In genomic region chr2:230043461-230043860, GRCh38 we compare ENCODE assay signal across 29 cellular contexts.
"Had no signal": no experiment of that assay in that cellular context is flagged by ENCODE, and none has a peak within 500 bp of the region (broad histone marks: within the 10 kb centered on the region; RNA-seq: fewer than 3 reads in every experiment).

No MANE protein-coding gene starts in this region.

- H3K27me3 ChIP-seq: adrenal gland, body of pancreas, esophagus squamous epithelium had no signal

- H3K4me1 ChIP-seq: adrenal gland, body of pancreas had no signal

- H3K4me3 ChIP-seq: adrenal gland, body of pancreas, esophagus squamous epithelium had no signal

- FAIRE-seq: colon, frontal cortex had no signal

- H3K36me3 ChIP-seq: WERI-Rb-1 had no signal

- H3K9me3 ChIP-seq: adrenal gland, body of pancreas, esophagus squamous epithelium had no signal

- H3K27ac ChIP-seq: adrenal gland, body of pancreas, esophagus squamous epithelium, WERI-Rb-1 had no signal

- ATAC-seq: activated CD4-positive, CD25-positive, alpha-beta regulatory T cell treated with anti-CD3 and anti-CD28 coated beads, Interleukin-2, amount 50 U/mL, for 24 hours; activated CD8-positive, alpha-beta T cell treated with anti-CD3 and anti-CD28 coated beads for 36 hours; activated naive CD8-positive, alpha-beta T cell treated with anti-CD3 and anti-CD28 coated beads, Interleukin-2, amount 50 U/mL, for 24 hours; body of pancreas; effector memory CD8-positive, alpha-beta T cell; T-helper 17 cell had no signal

- DNase-seq: activated B cell treated with CpG ODN at 0.5 μM for 24 hours; activated CD4-positive, alpha-beta T cell treated with anti-CD3 and anti-CD28 coated beads for 48 hours; activated CD4-positive, alpha-beta T cell treated with anti-CD3 and anti-CD28 coated beads, Interleukin-2, amount 50 U/mL, for 1 hour; activated CD4-positive, alpha-beta T cell treated with anti-CD3 and anti-CD28 coated beads, Interleukin-2, amount 50 U/mL, for 48 hours; activated CD8-positive, alpha-beta memory T cell treated with anti-CD3 and anti-CD28 coated beads for 24 hours; activated CD8-positive, alpha-beta T cell treated with anti-CD3 and anti-CD28 coated beads for 36 hours; activated effector memory CD4-positive, alpha-beta T cell treated with anti-CD3 and anti-CD28 coated beads, Interleukin-2, amount 50 U/mL, for 16 hours; activated naive CD4-positive, alpha-beta T cell treated with anti-CD3 and anti-CD28 coated beads for 36 hours; activated naive CD8-positive, alpha-beta T cell treated with anti-CD3 and anti-CD28 coated beads for 36 hours; activated naive CD8-positive, alpha-beta T cell treated with anti-CD3 and anti-CD28 coated beads, Interleukin-2, amount 50 U/mL, for 24 hours; activated T-cell treated with anti-CD3 and anti-CD28 coated beads, Interleukin-2, amount 50 U/mL, for 48 hours; adrenal gland; amygdala; aorta; body of pancreas; caudate nucleus; cortex of kidney; dermis blood vessel endothelial cell; effector CD4-positive, alpha-beta T cell; effector memory CD8-positive, alpha-beta T cell; erythroblast; esophagus squamous epithelium; head of caudate nucleus; T-helper 17 cell; T1000; WERI-Rb-1 had no signal
